In genomic region chr5:9183989-9184388, GRCh38 we compare ENCODE assay signal across 1 cellular context.
TF ChIP-seq lines count a peak whose summit lies in the region.

No MANE protein-coding gene starts in this region.

TF ChIP-seq in K562, 482 proteins besides CTCF, POLR2A, EP300 and RAD21 (continued from another document):
- TF ChIP-seq ZNF395 (CRISPR knock-in tag; IDR thresholded peaks at IDR 0.05) (no peak), PCBP1 (IDR thresholded peaks at IDR 0.05; ENCODE audit: low read depth, low read length, poor library complexity, severe bottlenecking) (no peak)
